ENCODE assay signal across 4 cellular contexts in genomic region chr2:46715541-46715940, GRCh38.
TF ChIP-seq lines count a peak whose summit lies in the region.

No MANE protein-coding gene starts in this region.

TF ChIP-seq in SK-N-SH, 30 proteins besides CTCF, POLR2A, EP300 and RAD21:
- peak; percentile 5; the same call in 1 of the 2 replicates for TF ChIP-seq POLR2AphosphoS5 (IDR thresholded peaks at IDR 0.05; ENCODE audit: low read depth, low read length)
- TF ChIP-seq TCF12 (IDR thresholded peaks at IDR 0.05): no peak

TF ChIP-seq in SK-N-SH treated with all-trans-retinoic acid at 6 μM for 48 hours, 23 proteins besides CTCF, POLR2A, EP300 and RAD21:
- TF ChIP-seq BACH2 (CRISPR knock-in tag; IDR thresholded peaks at IDR 0.05; ENCODE audit: borderline replicate concordance) (no peak), GLIS3 (CRISPR knock-in tag; IDR thresholded peaks at IDR 0.05) (no peak), TOX (CRISPR knock-in tag; IDR thresholded peaks at IDR 0.05; ENCODE audit: borderline replicate concordance) (no peak), ISL1 (CRISPR knock-in tag; IDR thresholded peaks at IDR 0.05) (no peak), ESRRG (CRISPR knock-in tag; IDR thresholded peaks at IDR 0.05) (no peak), CSRNP3 (CRISPR knock-in tag; IDR thresholded peaks at IDR 0.05) (no peak), TCF4 (CRISPR knock-in tag; IDR thresholded peaks at IDR 0.05; ENCODE audit: borderline replicate concordance) (no peak), ARNTL (CRISPR knock-in tag; IDR thresholded peaks at IDR 0.05; ENCODE audit: borderline replicate concordance, low read depth) (no peak), ZNF70 (CRISPR knock-in tag; IDR thresholded peaks at IDR 0.05) (no peak)

TF ChIP-seq in HEK293, 187 proteins besides CTCF, POLR2A, EP300 and RAD21:
- TF ChIP-seq ZNF580 (tag by site-specific recombination; IDR thresholded peaks at IDR 0.05) (no peak), SETDB1 (IDR thresholded peaks at IDR 0.05; ENCODE audit: insufficient read length, low read length) (peak; percentile 71)

TF ChIP-seq in K562, 482 proteins besides CTCF, POLR2A, EP300 and RAD21:
- peak; percentile 34; the same call in 1 of the 2 replicates for TF ChIP-seq EGR1 (conservative IDR thresholded peaks at IDR 0.05)
- TF ChIP-seq HNRNPUL1 (IDR thresholded peaks at IDR 0.05; ENCODE audit: low read length): no peak
